11 cellular contexts compared by ENCODE assay signal in genomic region chr12:109892748-109893147, GRCh38. TPM values are rescaled to one million over a fixed set of nuclear protein-coding genes. Genes with fewer than 3 reads are reported as not detected.
DNase-seq lines count a peak whose midpoint lies in the region; ATAC-seq and TF ChIP-seq lines count a peak whose summit lies in the region.
"Had no signal": no experiment of that assay in that cellular context is flagged by ENCODE, and none has a peak within 500 bp of the region (broad histone marks: within the 10 kb centered on the region; RNA-seq: fewer than 3 reads in every experiment).

No MANE protein-coding gene starts in this region.

- no peaks in the 10 kb centered on the region for H3K9me3 Mint-ChIP-seq in activated CD4-positive, alpha-beta memory T cell treated with anti-CD3 and anti-CD28 coated beads, Interleukin-2, amount 10 ng/mL, durations not matched to agents 7 days and 5 days

- H3K4me1 ChIP-seq in DND-41 (ENCODE audit: insufficient read depth, low read length), result peaks cover 5% of the 10 kb centered on the region; the same call in 1 of the 2 replicates
- H3K4me1 ChIP-seq in A673 (ENCODE audit: insufficient read depth, low read length, poor library complexity, severe bottlenecking), result peaks cover 7% of the 10 kb centered on the region
- H3K4me1 ChIP-seq: HAP-1 had no signal

- H3K36me3 Mint-ChIP-seq in activated CD4-positive, alpha-beta memory T cell treated with anti-CD3 and anti-CD28 coated beads, Interleukin-2, amount 10 ng/mL, durations not matched to agents 7 days and 5 days (ENCODE audit: low read depth), result no peaks in the 10 kb centered on the region

- POLR2A ChIA-PET in activated CD4-positive, alpha-beta memory T cell treated with anti-CD3 and anti-CD28 coated beads, Interleukin-2, amount 10 ng/mL, durations not matched to agents 7 days and 5 days (lab: Charles Lee), result interaction anchor here (1.0 kb wide), 1 partner anchor 15 kb away, joined by 3 read pairs; no protein-coding TSS in a partner anchor
- POLR2A ChIA-PET in A673 (lab: Charles Lee; ENCODE audit: low non-redundant PET), result no interaction called here

- H3K9me3 ChIP-seq in DND-41 (ENCODE audit: insufficient read depth, low read length, severe bottlenecking), result no peaks in the 10 kb centered on the region
- H3K9me3 ChIP-seq in A673 (ENCODE audit: low read depth, low read length, poor library complexity, severe bottlenecking), result no peaks in the 10 kb centered on the region
- H3K9me3 ChIP-seq: HAP-1 had no signal

- H3K4me1 Mint-ChIP-seq in activated CD4-positive, alpha-beta memory T cell treated with anti-CD3 and anti-CD28 coated beads, Interleukin-2, amount 10 ng/mL, durations not matched to agents 7 days and 5 days, result peaks cover 43% of the 10 kb centered on the region

- no peak overlapping the region for H3K9ac ChIP-seq in DND-41 (ENCODE audit: low read depth, low read length)

- H3K27me3 ChIP-seq in DND-41 (ENCODE audit: insufficient read depth, low read length, poor library complexity) (no peaks in the 10 kb centered on the region), A673 (replicated peaks; ENCODE audit: insufficient read depth, low read depth, low read length, poor library complexity) (no peaks in the 10 kb centered on the region)

- no peak overlapping the region for H3K4me3 Mint-ChIP-seq in activated CD4-positive, alpha-beta memory T cell treated with anti-CD3 and anti-CD28 coated beads, Interleukin-2, amount 10 ng/mL, durations not matched to agents 7 days and 5 days

- ATAC-seq in DND-41 (ENCODE audit: insufficient read depth, low read depth) (peak; percentile 83), GM19043 (IDR thresholded peaks at IDR 0.05; ENCODE audit: low read depth, unreplicated experiment) (peak; percentile 67), HG02981 (IDR thresholded peaks at IDR 0.05; ENCODE audit: unreplicated experiment) (peak; percentile 81), GM21515 (IDR thresholded peaks at IDR 0.05; ENCODE audit: unreplicated experiment) (no peak)
- ATAC-seq: left lobe of liver had no signal

- H3K79me2 ChIP-seq in DND-41 (ENCODE audit: insufficient read depth, low read length), result no peaks in the 10 kb centered on the region

- H3K36me3 ChIP-seq in DND-41 (ENCODE audit: insufficient read depth, low read length), result no peaks in the 10 kb centered on the region
- no peaks in the 10 kb centered on the region for H3K36me3 ChIP-seq in A673 (ENCODE audit: insufficient read depth, low read length, poor library complexity, severe bottlenecking)
- H3K36me3 ChIP-seq: HAP-1 had no signal

- CTCF ChIA-PET in activated CD4-positive, alpha-beta memory T cell treated with anti-CD3 and anti-CD28 coated beads, Interleukin-2, amount 10 ng/mL, durations not matched to agents 7 days and 5 days (lab: Charles Lee), result interaction anchor here (0.7 to 2.2 kb wide), 4 partner anchors 16 to 87 kb away, joined by 3 to 7 read pairs (median 4); no protein-coding TSS in a partner anchor
- CTCF ChIA-PET in A673 (lab: Charles Lee), result interaction anchor here (0.7 kb wide), 1 partner anchor 319 kb away, joined by 5 read pairs; no protein-coding TSS in a partner anchor

- H3K4me3 ChIP-seq in DND-41 (ENCODE audit: low read depth in 1 of 2, low read length in 2 of 2) (no peak overlapping the region), A673 (ENCODE audit: low read depth, low read length, poor library complexity, severe bottlenecking) (no peak overlapping the region)
- H3K4me3 ChIP-seq: HAP-1 had no signal

- H2AFZ ChIP-seq in DND-41 (ENCODE audit: low read depth, low read length), result no peak overlapping the region

- no peak overlapping the region for H3K27ac ChIP-seq in DND-41 (ENCODE audit: low read length)
- H3K27ac ChIP-seq in A673 (ENCODE audit: low read depth, low read length, poor library complexity, severe bottlenecking), result no peak overlapping the region

- intact Hi-C loops in A673 (cut with micrococcal nuclease; ENCODE audit: unreplicated experiment), result no loop called here

- H4K20me1 ChIP-seq in DND-41 (ENCODE audit: insufficient read depth, low read length), result no peaks in the 10 kb centered on the region

- BruUV-seq in A673 (replicated peaks; lab: Mats Ljungman, UMichigan), result no TSS peak

- no peak overlapping the region for H3K27ac Mint-ChIP-seq in activated CD4-positive, alpha-beta memory T cell treated with anti-CD3 and anti-CD28 coated beads, Interleukin-2, amount 10 ng/mL, durations not matched to agents 7 days and 5 days

- peak; percentile 30 for DNase-seq in DND-41
- peak; percentile 48 for DNase-seq in activated CD4-positive, alpha-beta memory T cell treated with anti-CD3 and anti-CD28 coated beads, Interleukin-2, amount 10 ng/mL, durations not matched to agents 7 days and 5 days
- no peak for DNase-seq in A673 (ENCODE audit: low spot score)
- no peak for DNase-seq in NCI-H1930 (lab: John Stamatoyannopoulos, UW)
- no peak for DNase-seq in NOMO-1 (lab: John Stamatoyannopoulos, UW; ENCODE audit: unreplicated experiment in 2 of 2)
- DNase-seq: amniotic stem cell had no signal

- peak overlapping the region; percentile 47; the same call in 1 of the 2 replicates for H3K4me2 ChIP-seq in DND-41 (ENCODE audit: insufficient read depth, low read length)

- TF ChIP-seq CTCF in DND-41 (IDR thresholded peaks at IDR 0.05; ENCODE audit: borderline replicate concordance, extremely low read depth, low read length, poor library complexity, severe bottlenecking), result no peak
- no peak for TF ChIP-seq CTCF in A673 (conservative IDR thresholded peaks at IDR 0.05; ENCODE audit: low read depth, low read length)

- no peaks in the 10 kb centered on the region for H3K27me3 Mint-ChIP-seq in activated CD4-positive, alpha-beta memory T cell treated with anti-CD3 and anti-CD28 coated beads, Interleukin-2, amount 10 ng/mL, durations not matched to agents 7 days and 5 days

RNA-seq across cellular contexts. Expression of gene TCHP, which starts 7.3 kb away (rescaled TPM):
- total RNA-seq in activated CD4-positive, alpha-beta memory T cell treated with anti-CD3 and anti-CD28 coated beads, Interleukin-2, amount 10 ng/mL, durations not matched to agents 7 days and 5 days, result 10 to 100 TPM; 35.0 to 35.3 TPM
- total RNA-seq in A673 (2021), result 33.4 and 40.4 TPM in 2 replicates

RNA-seq across cellular contexts. Expression of gene GLTP, which starts 12.4 kb away (rescaled TPM):
- 10 to 100 TPM; 22.2 to 23.8 TPM for total RNA-seq in activated CD4-positive, alpha-beta memory T cell treated with anti-CD3 and anti-CD28 coated beads, Interleukin-2, amount 10 ng/mL, durations not matched to agents 7 days and 5 days
- 20.2 and 20.7 TPM in 2 replicates for total RNA-seq in A673 (2021)

RNA-seq across cellular contexts. Expression of gene TRPV4, which starts 59.5 kb away (rescaled TPM):
- total RNA-seq in activated CD4-positive, alpha-beta memory T cell treated with anti-CD3 and anti-CD28 coated beads, Interleukin-2, amount 10 ng/mL, durations not matched to agents 7 days and 5 days, result not detected
- total RNA-seq in A673 (2021), result 0.11 and 0.33 TPM in 2 replicates

Comparison
In these comparisons a context has a peak if more than half of its experiments do, and no peak if none do; other contexts are left out.
1. DNase-seq: peak in DND-41 (single experiment) and activated CD4-positive, alpha-beta memory T cell treated with anti-CD3 and anti-CD28 coated beads, Interleukin-2, amount 10 ng/mL, durations not matched to agents 7 days and 5 days (single experiment); none in A673 (single experiment), NCI-H1930 (0 of 2) and NOMO-1 (0 of 2).